ENCODE assay signal across 1 cellular context in genomic region chr14:34875031-34875922, GRCh38.
TF ChIP-seq lines count a peak whose summit lies in the region.

BAZ1A (minus strand) TSS chr14:34875360; CDS start chr14:34874604, 756 bp downstream.

TF ChIP-seq in HepG2, 621 proteins besides CTCF, POLR2A, EP300 and RAD21 (continued from another document and continues in another):
- TF ChIP-seq RERE (CRISPR knock-in tag; IDR thresholded peaks at IDR 0.05; ENCODE audit: low read depth) (no peak), CBFB (CRISPR knock-in tag; IDR thresholded peaks at IDR 0.05) (peak; percentile 55; the same call in 1 of the 2 replicates), SSRP1 (CRISPR knock-in tag; IDR thresholded peaks at IDR 0.05) (no peak), ZNF646 (CRISPR knock-in tag; IDR thresholded peaks at IDR 0.05) (0 out of 2 replicates have a peak, but pooled peaks have one; percentile 19), HMGA1 (CRISPR knock-in tag; conservative IDR thresholded peaks at IDR 0.05) (no peak), RCOR2 (CRISPR knock-in tag; IDR thresholded peaks at IDR 0.05) (0 out of 2 replicates have a peak, but pooled peaks have one; percentile 16), ZNF790 (CRISPR knock-in tag; IDR thresholded peaks at IDR 0.05; ENCODE audit: borderline replicate concordance) (no peak), DR1 (CRISPR knock-in tag; IDR thresholded peaks at IDR 0.05) (no peak), ZNF720 (CRISPR knock-in tag; IDR thresholded peaks at IDR 0.05) (peak; percentile 83; the same call in 1 of the 2 replicates), FOXC1 (CRISPR knock-in tag; IDR thresholded peaks at IDR 0.05; ENCODE audit: borderline replicate concordance) (peak; percentile 77; the same call in 1 of the 2 replicates), MLX (CRISPR knock-in tag; IDR thresholded peaks at IDR 0.05) (no peak), ZNF136 (CRISPR knock-in tag; IDR thresholded peaks at IDR 0.05; ENCODE audit: low read depth) (peak; percentile 86; the same call in 1 of the 2 replicates), ZNF724P (CRISPR knock-in tag; IDR thresholded peaks at IDR 0.05; ENCODE audit: borderline replicate concordance) (peak; percentile 58; the same call in 1 of the 2 replicates), MED1 (CRISPR knock-in tag; IDR thresholded peaks at IDR 0.05) (peak; percentile 77), MTA3 (CRISPR knock-in tag; IDR thresholded peaks at IDR 0.05) (no peak), ARID4A (CRISPR knock-in tag; IDR thresholded peaks at IDR 0.05; ENCODE audit: borderline replicate concordance) (peak; percentile 86), NFKBIZ (CRISPR knock-in tag; IDR thresholded peaks at IDR 0.05) (peak; percentile 61; the same call in 1 of the 2 replicates), SMARCE1 (IDR thresholded peaks at IDR 0.05; ENCODE audit: borderline replicate concordance) (no peak), KDM5A (IDR thresholded peaks at IDR 0.05; ENCODE audit: borderline replicate concordance, low read length) (no peak), ZBED4 (CRISPR knock-in tag; IDR thresholded peaks at IDR 0.05; ENCODE audit: borderline replicate concordance) (no peak; the same call in 1 of the 2 replicates), POLR2G (IDR thresholded peaks at IDR 0.05; ENCODE audit: low read depth, low read length) (peak; percentile 98), MNT (IDR thresholded peaks at IDR 0.05) (no peak), HMGXB4 (CRISPR knock-in tag; IDR thresholded peaks at IDR 0.05; ENCODE audit: borderline replicate concordance in 1 of 2, low read depth in 1 of 2) (peak; percentile 60 to 69; a peak in 3 of 4 replicates), HOXD1 (CRISPR knock-in tag; IDR thresholded peaks at IDR 0.05) (no peak), EHMT2 (IDR thresholded peaks at IDR 0.05; ENCODE audit: borderline replicate concordance, low read depth, low read length) (no peak), RFX5 (IDR thresholded peaks at IDR 0.05; ENCODE audit: low read depth, low read length) (no peak), ZNF235 (CRISPR knock-in tag; IDR thresholded peaks at IDR 0.05; ENCODE audit: borderline replicate concordance) (peak; percentile 89; the same call in 1 of the 2 replicates), PHF5A (CRISPR knock-in tag; IDR thresholded peaks at IDR 0.05; ENCODE audit: low read depth, unreplicated experiment) (peak; percentile 65)
